Comparison of ENCODE assay signal across 1 cellular context in genomic region chr2:152384992-152385391, GRCh38.
TF ChIP-seq lines count a peak whose summit lies in the region.

No MANE protein-coding gene starts in this region.

TF ChIP-seq in HepG2, 621 proteins besides CTCF, POLR2A, EP300 and RAD21 (continued from another document and continues in another):
- TF ChIP-seq AHDC1 (CRISPR knock-in tag; IDR thresholded peaks at IDR 0.05; ENCODE audit: borderline replicate concordance) (peak; percentile 68; the same call in 1 of the 2 replicates), ZNF678 (CRISPR knock-in tag; IDR thresholded peaks at IDR 0.05) (no peak), TBX3 (IDR thresholded peaks at IDR 0.05; ENCODE audit: borderline replicate concordance) (no peak), PHF21A (CRISPR knock-in tag; IDR thresholded peaks at IDR 0.05) (peak; percentile 74), TEF (CRISPR knock-in tag; IDR thresholded peaks at IDR 0.05) (no peak), PRMT3 (CRISPR knock-in tag; IDR thresholded peaks at IDR 0.05; ENCODE audit: borderline replicate concordance, low read depth) (no peak), HNRNPH1 (optimal IDR thresholded peaks at IDR 0.05; ENCODE audit: low read depth, low read length) (no peak), GABPA (IDR thresholded peaks at IDR 0.05; ENCODE audit: low read depth, low read length) (no peak), GABPA (CRISPR knock-in tag; IDR thresholded peaks at IDR 0.05; ENCODE audit: low read depth) (no peak), ZNF367 (CRISPR knock-in tag; IDR thresholded peaks at IDR 0.05; ENCODE audit: borderline replicate concordance) (no peak), REST (IDR thresholded peaks at IDR 0.05; ENCODE audit: borderline replicate concordance in 1 of 2, low read depth in 1 of 2, low read length in 2 of 2) (no peak), CSRNP2 (CRISPR knock-in tag; conservative IDR thresholded peaks at IDR 0.05; ENCODE audit: low read depth) (no peak), ZBTB21 (CRISPR knock-in tag; IDR thresholded peaks at IDR 0.05) (no peak), TBL1XR1 (IDR thresholded peaks at IDR 0.05; ENCODE audit: borderline replicate concordance, low read length, partially characterized antibody) (no peak), ZNF543 (CRISPR knock-in tag; IDR thresholded peaks at IDR 0.05) (no peak), ARID2 (CRISPR knock-in tag; IDR thresholded peaks at IDR 0.05; ENCODE audit: borderline replicate concordance) (no peak), ZSCAN5A (CRISPR knock-in tag; IDR thresholded peaks at IDR 0.05; ENCODE audit: borderline replicate concordance) (no peak), HOXA5 (CRISPR knock-in tag; IDR thresholded peaks at IDR 0.05) (no peak), MZF1 (CRISPR knock-in tag; IDR thresholded peaks at IDR 0.05; ENCODE audit: borderline replicate concordance) (no peak), ZNF317 (CRISPR knock-in tag; IDR thresholded peaks at IDR 0.05) (no peak), SNAPC4 (CRISPR knock-in tag; IDR thresholded peaks at IDR 0.05) (no peak), ZNF232 (CRISPR knock-in tag; IDR thresholded peaks at IDR 0.05; ENCODE audit: borderline replicate concordance) (no peak), NCOA2 (CRISPR knock-in tag; IDR thresholded peaks at IDR 0.05) (0 out of 2 replicates have a peak, but pooled peaks have one; percentile 32), ZNF260 (CRISPR knock-in tag; IDR thresholded peaks at IDR 0.05; ENCODE audit: borderline replicate concordance, low read depth) (no peak), SMAD1 (CRISPR knock-in tag; IDR thresholded peaks at IDR 0.05; ENCODE audit: borderline replicate concordance, low read depth) (no peak), KAT7 (CRISPR knock-in tag; IDR thresholded peaks at IDR 0.05; ENCODE audit: borderline replicate concordance) (no peak), ZNF589 (CRISPR knock-in tag; conservative IDR thresholded peaks at IDR 0.05) (no peak), HNF4A (CRISPR knock-in tag; IDR thresholded peaks at IDR 0.05) (peak; percentile 93), ZNF251 (CRISPR knock-in tag; IDR thresholded peaks at IDR 0.05) (no peak), ATF1 (CRISPR knock-in tag; IDR thresholded peaks at IDR 0.05) (no peak), ZNF567 (CRISPR knock-in tag; IDR thresholded peaks at IDR 0.05; ENCODE audit: borderline replicate concordance) (no peak), HMG20A (CRISPR knock-in tag; IDR thresholded peaks at IDR 0.05; ENCODE audit: borderline replicate concordance) (peak; percentile 62; the same call in 1 of the 2 replicates), IKZF4 (CRISPR knock-in tag; IDR thresholded peaks at IDR 0.05; ENCODE audit: borderline replicate concordance, low read depth, not compliant biosample characterization) (no peak)
- TF ChIP-seq, protein P1, sequence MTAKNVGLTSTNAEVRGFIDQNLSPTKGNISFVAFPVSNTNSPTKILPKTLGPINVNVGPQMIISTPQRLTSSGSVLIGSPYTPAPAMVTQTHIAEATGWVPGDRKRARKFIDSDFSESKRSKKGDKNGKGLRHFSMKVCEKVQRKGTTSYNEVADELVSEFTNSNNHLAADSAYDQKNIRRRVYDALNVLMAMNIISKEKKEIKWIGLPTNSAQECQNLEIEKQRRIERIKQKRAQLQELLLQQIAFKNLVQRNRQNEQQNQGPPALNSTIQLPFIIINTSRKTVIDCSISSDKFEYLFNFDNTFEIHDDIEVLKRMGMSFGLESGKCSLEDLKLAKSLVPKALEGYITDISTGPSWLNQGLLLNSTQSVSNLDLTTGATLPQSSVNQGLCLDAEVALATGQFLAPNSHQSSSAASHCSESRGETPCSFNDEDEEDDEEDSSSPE (CRISPR knock-in tag; IDR thresholded peaks at IDR 0.05) = no peak
- TF ChIP-seq, protein P2, sequence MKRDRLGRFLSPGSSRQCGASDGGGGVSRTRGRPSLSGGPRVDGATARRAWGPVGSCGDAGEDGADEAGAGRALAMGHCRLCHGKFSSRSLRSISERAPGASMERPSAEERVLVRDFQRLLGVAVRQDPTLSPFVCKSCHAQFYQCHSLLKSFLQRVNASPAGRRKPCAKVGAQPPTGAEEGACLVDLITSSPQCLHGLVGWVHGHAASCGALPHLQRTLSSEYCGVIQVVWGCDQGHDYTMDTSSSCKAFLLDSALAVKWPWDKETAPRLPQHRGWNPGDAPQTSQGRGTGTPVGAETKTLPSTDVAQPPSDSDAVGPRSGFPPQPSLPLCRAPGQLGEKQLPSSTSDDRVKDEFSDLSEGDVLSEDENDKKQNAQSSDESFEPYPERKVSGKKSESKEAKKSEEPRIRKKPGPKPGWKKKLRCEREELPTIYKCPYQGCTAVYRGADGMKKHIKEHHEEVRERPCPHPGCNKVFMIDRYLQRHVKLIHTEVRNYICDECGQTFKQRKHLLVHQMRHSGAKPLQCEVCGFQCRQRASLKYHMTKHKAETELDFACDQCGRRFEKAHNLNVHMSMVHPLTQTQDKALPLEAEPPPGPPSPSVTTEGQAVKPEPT (CRISPR knock-in tag; IDR thresholded peaks at IDR 0.05; ENCODE audit: low read depth) = no peak
- TF ChIP-seq, protein P3, sequence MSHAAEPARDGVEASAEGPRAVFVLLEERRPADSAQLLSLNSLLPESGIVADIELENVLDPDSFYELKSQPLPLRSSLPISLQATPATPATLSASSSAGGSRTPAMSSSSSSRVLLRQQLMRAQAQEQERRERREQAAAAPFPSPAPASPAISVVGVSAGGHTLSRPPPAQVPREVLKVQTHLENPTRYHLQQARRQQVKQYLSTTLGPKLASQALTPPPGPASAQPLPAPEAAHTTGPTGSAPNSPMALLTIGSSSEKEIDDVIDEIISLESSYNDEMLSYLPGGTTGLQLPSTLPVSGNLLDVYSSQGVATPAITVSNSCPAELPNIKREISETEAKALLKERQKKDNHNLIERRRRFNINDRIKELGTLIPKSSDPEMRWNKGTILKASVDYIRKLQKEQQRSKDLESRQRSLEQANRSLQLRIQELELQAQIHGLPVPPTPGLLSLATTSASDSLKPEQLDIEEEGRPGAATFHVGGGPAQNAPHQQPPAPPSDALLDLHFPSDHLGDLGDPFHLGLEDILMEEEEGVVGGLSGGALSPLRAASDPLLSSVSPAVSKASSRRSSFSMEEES (CRISPR knock-in tag; IDR thresholded peaks at IDR 0.05) = no peak
